1 cellular context compared by ENCODE assay signal in genomic region chr5:166671818-166672217, GRCh38.
TF ChIP-seq lines count a peak whose summit lies in the region.

No MANE protein-coding gene starts in this region.

TF ChIP-seq in WTC11, 78 proteins besides CTCF, POLR2A, EP300 and RAD21 (continued from another document):
- TF ChIP-seq MLX (CRISPR knock-in tag; IDR thresholded peaks at IDR 0.05), result no peak
- no peak for TF ChIP-seq CDX4 (CRISPR knock-in tag; IDR thresholded peaks at IDR 0.05; ENCODE audit: borderline replicate concordance)
- no peak for TF ChIP-seq EMX1 (CRISPR knock-in tag; IDR thresholded peaks at IDR 0.05)
- TF ChIP-seq TEAD4 (CRISPR knock-in tag; IDR thresholded peaks at IDR 0.05), result no peak
